11 cellular contexts compared by ENCODE assay signal in genomic region chr10:62059424-62059913, GRCh38.
DNase-seq lines count a peak whose midpoint lies in the region; ATAC-seq, FAIRE-seq and TF ChIP-seq lines count a peak whose summit lies in the region.
"Had no signal": no experiment of that assay in that cellular context is flagged by ENCODE, and none has a peak within 500 bp of the region (broad histone marks: within the 10 kb centered on the region; RNA-seq: fewer than 3 reads in every experiment).

No MANE protein-coding gene starts in this region.

- H3K36me3 ChIP-seq in K562 (ENCODE audit: control insufficient read depth, insufficient read depth, low read length) (no peaks in the 10 kb centered on the region), vagina (peaks cover 0 to 7% of the 10 kb centered on the region in 2 donors)

- H3K4me2 ChIP-seq in K562 (ENCODE audit: insufficient read depth, low read length), result no peak overlapping the region

- no TSS peak for BruUV-seq in K562 (replicated peaks; lab: Mats Ljungman, UMichigan)

- no peak for TF ChIP-seq RAD21 in K562 (CRISPR knock-in tag; conservative IDR thresholded peaks at IDR 0.05 in 1 of 2, IDR thresholded peaks at IDR 0.05 in 1 of 2)

- TF ChIP-seq POLR2A in K562 (conservative IDR thresholded peaks at IDR 0.05) (no peak), vagina (IDR thresholded peaks at IDR 0.05) (no peak)

- H3K27me3 ChIP-seq in K562 (ENCODE audit: control insufficient read depth in 2 of 2, insufficient read depth in 2 of 2, low read length in 2 of 2) (no peaks in the 10 kb centered on the region), vagina (no peaks in the 10 kb centered on the region)

- H3K4me1 ChIP-seq in K562 (replicated peaks in 1 of 2; ENCODE audit: control insufficient read depth in 2 of 2, insufficient read depth in 2 of 2, low read length in 2 of 2) (peaks cover 0 to 7% of the 10 kb centered on the region in 2 experiments; a peak in 1 of 5 replicates), vagina (peaks cover 95% of the 10 kb centered on the region)

- no peak for ATAC-seq in stimulated activated naive CD8-positive, alpha-beta T cell treated with anti-CD3 and anti-CD28 coated beads, Interleukin-15, Interleukin-2, amounts not matched to agents 100 U/mL and 50 U/mL, for 24 hours
- ATAC-seq in K562 (peak; percentile 23; the same call in 1 of the 3 replicates), memory B cell (ENCODE audit: low read depth) (no peak), HG02938 (IDR thresholded peaks at IDR 0.05; ENCODE audit: unreplicated experiment) (no peak), HG03025 (IDR thresholded peaks at IDR 0.05; ENCODE audit: low FRiP score, unreplicated experiment) (no peak)

- H3K27ac ChIP-seq in K562 (ENCODE audit: extremely low read depth, low read depth, low read length), result no peak overlapping the region
- H3K27ac ChIP-seq in vagina, result peak overlapping the region; percentile 97

- H3K4me3 Mint-ChIP-seq in stimulated activated naive CD8-positive, alpha-beta T cell treated with anti-CD3 and anti-CD28 coated beads, Interleukin-15, Interleukin-2, amounts not matched to agents 100 ng/mL and 50 ng/mL, for 24 hours, result no peak overlapping the region
- peak overlapping the region; percentile 8 for H3K4me3 Mint-ChIP-seq in memory B cell

- POLR2A ChIA-PET in K562 (lab: Yijun Ruan, JAX), result interaction anchor here (1.0 to 1.2 kb wide), 2 partner anchors 10 to 13 kb away, joined by 3 read pairs; no protein-coding TSS in a partner anchor

- H3K4me1 Mint-ChIP-seq in stimulated activated naive CD8-positive, alpha-beta T cell treated with anti-CD3 and anti-CD28 coated beads, Interleukin-15, Interleukin-2, amounts not matched to agents 100 ng/mL and 50 ng/mL, for 24 hours (ENCODE audit: low read depth), result peaks cover 86% of the 10 kb centered on the region
- peaks cover 42% of the 10 kb centered on the region for H3K4me1 Mint-ChIP-seq in memory B cell

- H3K27ac Mint-ChIP-seq in stimulated activated naive CD8-positive, alpha-beta T cell treated with anti-CD3 and anti-CD28 coated beads, Interleukin-15, Interleukin-2, amounts not matched to agents 100 ng/mL and 50 ng/mL, for 24 hours, result peak overlapping the region; percentile 14
- H3K27ac Mint-ChIP-seq in memory B cell, result peak overlapping the region; percentile 85

- TF ChIP-seq CTCF in K562 (IDR thresholded peaks at IDR 0.05 in 2 of 3, conservative IDR thresholded peaks at IDR 0.05 in 1 of 3; ENCODE audit: insufficient read depth in 2 of 3, low read depth in 1 of 3, low read length in 3 of 3), result no peak
- no peak for TF ChIP-seq CTCF in vagina (IDR thresholded peaks at IDR 0.05)

- intact Hi-C loops in K562 (cut with micrococcal nuclease) (no loop called here), vagina (cut with DNase I) (loop anchor here (5.0 kb wide), 1 partner anchor 38 kb away; no protein-coding TSS in a partner anchor)

- FAIRE-seq in K562 (lab: Jason Lieb, UNC), result no peak

- H3K9me3 ChIP-seq in K562 (replicated peaks; ENCODE audit: control insufficient read depth, insufficient read depth, low read depth, low read length) (no peaks in the 10 kb centered on the region), vagina (no peaks in the 10 kb centered on the region)
- H3K9me3 ChIP-seq: HAP-1 had no signal

- no peak for TF ChIP-seq EP300 in K562 (IDR thresholded peaks at IDR 0.05; ENCODE audit: low read length)

- DNase-seq in stimulated activated naive CD8-positive, alpha-beta T cell treated with anti-CD3 and anti-CD28 coated beads, Interleukin-15, Interleukin-2, amounts not matched to agents 100 U/mL and 50 U/mL, for 24 hours, result no peak
- DNase-seq in K562 (ENCODE audit: extremely low read depth in 1 of 4, low spot score in 3 of 4), result no peak
- no peak for DNase-seq in memory B cell (ENCODE audit: low spot score in 2 of 2)
- DNase-seq in vagina (ENCODE audit: extremely low spot score in 2 of 2), result no peak
- no peak for DNase-seq in activated CD4-positive, CD25-positive, alpha-beta regulatory T cell treated with anti-CD3 and anti-CD28 coated beads, Interleukin-2, amount 50 U/mL, for 72 hours
- DNase-seq: left cardiac atrium, NCI-H1930 had no signal

- H3K36me3 Mint-ChIP-seq in stimulated activated naive CD8-positive, alpha-beta T cell treated with anti-CD3 and anti-CD28 coated beads, Interleukin-15, Interleukin-2, amounts not matched to agents 100 ng/mL and 50 ng/mL, for 24 hours (ENCODE audit: low read depth), result peaks cover 93% of the 10 kb centered on the region
- peaks cover 51% of the 10 kb centered on the region for H3K36me3 Mint-ChIP-seq in memory B cell

- H3K79me2 ChIP-seq in K562 (ENCODE audit: control insufficient read depth, insufficient read depth, low read length), result no peaks in the 10 kb centered on the region

- H3K4me3 ChIP-seq in K562, result no peak overlapping the region
- no peak overlapping the region for H3K4me3 ChIP-seq in vagina
- H3K4me3 ChIP-seq: HAP-1 had no signal

- peaks cover 5% of the 10 kb centered on the region for H3K9me3 Mint-ChIP-seq in stimulated activated naive CD8-positive, alpha-beta T cell treated with anti-CD3 and anti-CD28 coated beads, Interleukin-15, Interleukin-2, amounts not matched to agents 100 ng/mL and 50 ng/mL, for 24 hours
- H3K9me3 Mint-ChIP-seq in memory B cell, result no peaks in the 10 kb centered on the region

- no peak overlapping the region for H3K9ac ChIP-seq in K562 (ENCODE audit: insufficient read depth in 1 of 2, low read depth in 2 of 2, low read length in 2 of 2)

- in situ Hi-C loops in K562 (cut with MboI), result no loop called here

- no peak overlapping the region for H2AFZ ChIP-seq in K562 (ENCODE audit: low read depth, low read length)

- CTCF ChIA-PET in K562 (lab: Yijun Ruan, JAX; ENCODE audit: low intra/inter-chr PET ratio), result no interaction called here

- no peaks in the 10 kb centered on the region for H3K27me3 Mint-ChIP-seq in stimulated activated naive CD8-positive, alpha-beta T cell treated with anti-CD3 and anti-CD28 coated beads, Interleukin-15, Interleukin-2, amounts not matched to agents 100 ng/mL and 50 ng/mL, for 24 hours
- no peaks in the 10 kb centered on the region for H3K27me3 Mint-ChIP-seq in memory B cell

- H4K20me1 ChIP-seq in K562 (replicated peaks; ENCODE audit: control insufficient read depth, insufficient read depth, low read length), result no peaks in the 10 kb centered on the region

- 6% methylated on average over 4 of the region's 4 CpGs for WGBS in K562 (ENCODE audit: insufficient coverage, low coverage, missing lambda C conversion rate)

- no peaks in the 10 kb centered on the region for H3K9me1 ChIP-seq in K562 (ENCODE audit: control insufficient read depth, insufficient read depth, low read length)

TF ChIP-seq in K562, 482 proteins besides CTCF, POLR2A, EP300 and RAD21 (continues in another document):
- TF ChIP-seq RNF219 (CRISPR knock-in tag; IDR thresholded peaks at IDR 0.05) (no peak), ZNF584 (CRISPR knock-in tag; IDR thresholded peaks at IDR 0.05; ENCODE audit: low read depth) (no peak), CBFB (CRISPR knock-in tag; IDR thresholded peaks at IDR 0.05) (no peak), MTA1 (IDR thresholded peaks at IDR 0.05; ENCODE audit: borderline replicate concordance) (no peak), MLX (CRISPR knock-in tag; conservative IDR thresholded peaks at IDR 0.05) (no peak), BRD4 (IDR thresholded peaks at IDR 0.05) (no peak), ZNF280A (IDR thresholded peaks at IDR 0.05; ENCODE audit: low read depth, partially characterized antibody) (no peak), MEF2A (IDR thresholded peaks at IDR 0.05; ENCODE audit: control insufficient read depth, low read depth, low read length) (peak; percentile 95)
